Comparison of ENCODE assay signal across 20 cellular contexts in the genomic region with DNA sequence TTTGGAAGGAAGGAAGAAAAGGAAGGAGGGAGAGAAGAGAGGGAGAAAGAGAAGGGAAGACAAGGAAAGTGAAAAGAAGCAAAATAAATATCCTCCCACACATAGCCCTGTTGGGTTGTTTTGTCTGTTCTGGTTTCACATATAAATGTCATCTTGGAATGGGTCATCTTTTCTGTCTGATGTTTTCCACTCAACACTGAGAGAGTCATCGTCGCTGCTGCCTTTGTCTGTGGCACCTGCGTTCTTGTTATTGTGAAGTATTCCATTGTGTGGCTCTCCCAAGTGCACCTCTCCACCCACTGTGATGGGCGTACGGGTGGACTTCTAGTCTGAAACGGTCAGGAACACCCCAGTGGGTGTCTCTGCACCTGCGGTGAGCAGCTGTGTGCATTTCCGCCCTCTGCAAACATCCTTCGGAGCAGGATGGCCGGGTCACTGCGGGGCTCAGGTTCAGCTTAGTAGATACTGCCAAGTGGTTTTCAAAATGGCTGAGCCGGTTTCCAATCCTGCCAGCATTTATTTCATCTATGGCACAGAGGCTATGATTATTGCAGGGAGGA. TPM values are rescaled to one million over a fixed set of nuclear protein-coding genes. Genes with fewer than 3 reads are reported as not detected.
DNase-seq lines count a peak whose midpoint lies in the region; ATAC-seq and TF ChIP-seq lines count a peak whose summit lies in the region.
"Had no signal": no experiment of that assay in that cellular context is flagged by ENCODE, and none has a peak within 500 bp of the region (broad histone marks: within the 10 kb centered on the region; RNA-seq: fewer than 3 reads in every experiment).

No MANE protein-coding gene starts in this region.

- H3K27me3 ChIP-seq in Karpas-422 (ENCODE audit: low read length) (no peaks in the 10 kb centered on the region), GM23338 (ENCODE audit: insufficient read depth) (no peaks in the 10 kb centered on the region)
- H3K27me3 ChIP-seq: upper lobe of left lung had no signal

- peaks cover 16% of the 10 kb centered on the region for H3K4me1 Mint-ChIP-seq in stimulated activated naive CD8-positive, alpha-beta T cell treated with anti-CD3 and anti-CD28 coated beads, Interleukin-15, amount 100 ng/mL, for 72 hours
- no peaks in the 10 kb centered on the region for H3K4me1 Mint-ChIP-seq in GM23338
- H3K4me1 Mint-ChIP-seq: activated naive CD8-positive, alpha-beta T cell treated with anti-CD3 and anti-CD28 coated beads, Interleukin-2, amount 10 ng/mL, durations not matched to agents 7 days and 5 days; nephron progenitor cell had no signal

- H3K27ac ChIP-seq in Karpas-422 (ENCODE audit: low read length) (no peak overlapping the region), GM23338 (ENCODE audit: low read depth) (no peak overlapping the region)
- H3K27ac ChIP-seq: dorsolateral prefrontal cortex, psoas muscle, spleen, upper lobe of left lung had no signal

- H3K36me3 ChIP-seq in Karpas-422 (ENCODE audit: insufficient read depth, low read length) (no peaks in the 10 kb centered on the region), GM23338 (ENCODE audit: insufficient read depth) (no peaks in the 10 kb centered on the region)
- H3K36me3 ChIP-seq: HAP-1, spleen, upper lobe of left lung had no signal

- H3K4me2 ChIP-seq in Karpas-422 (ENCODE audit: low read depth, low read length, poor library complexity, severe bottlenecking), result no peak overlapping the region
- H3K4me2 ChIP-seq in GM23338, result no peak overlapping the region

- H3K4me1 ChIP-seq in Karpas-422 (ENCODE audit: low read length), result no peaks in the 10 kb centered on the region
- no peaks in the 10 kb centered on the region for H3K4me1 ChIP-seq in GM23338 (ENCODE audit: insufficient read depth)
- H3K4me1 ChIP-seq: HAP-1, psoas muscle, spleen, upper lobe of left lung had no signal

- no peak for TF ChIP-seq CTCF in GM23338 (conservative IDR thresholded peaks at IDR 0.05; ENCODE audit: low read depth in 2 of 2)

- H3K9me3 ChIP-seq in Karpas-422 (ENCODE audit: low read length), result no peaks in the 10 kb centered on the region
- H3K9me3 ChIP-seq: HAP-1, psoas muscle, upper lobe of left lung had no signal

- no peaks in the 10 kb centered on the region for H3K36me3 Mint-ChIP-seq in GM23338 (ENCODE audit: low read depth)
- H3K36me3 Mint-ChIP-seq: CD4-positive, CD25-positive, alpha-beta regulatory T cell had no signal

- peak overlapping the region; percentile 20 to 84 for H3K27ac Mint-ChIP-seq in stimulated activated naive CD8-positive, alpha-beta T cell treated with anti-CD3 and anti-CD28 coated beads, Interleukin-15, amount 100 ng/mL, for 72 hours
- H3K27ac Mint-ChIP-seq in GM23338, result no peak overlapping the region
- H3K27ac Mint-ChIP-seq: activated naive CD8-positive, alpha-beta T cell treated with anti-CD3 and anti-CD28 coated beads, Interleukin-2, amount 10 ng/mL, durations not matched to agents 7 days and 5 days; CD4-positive, CD25-positive, alpha-beta regulatory T cell; nephron progenitor cell; T-helper 2 cell treated with Interferon-gamma antibody and Interleukin-4, amounts not matched to agents 5 μg/mL and 100 μg/mL, for 36 hours had no signal

- peak; percentile 21 to 28 for DNase-seq in activated T-cell treated with anti-CD3 and anti-CD28 coated beads, Interleukin-2, amount 50 U/mL, for 48 hours
- no peak for DNase-seq in activated T-cell treated with anti-CD3 and anti-CD28 coated beads, Interleukin-2, amount 50 U/mL, for 1 hour
- DNase-seq in NCI-H2107 treated with DMSO at 0.1 percent for 48 hours (lab: John Stamatoyannopoulos, UW; ENCODE audit: unreplicated experiment) (peak; percentile 77), RPMI8226 (peak; percentile 81), Karpas-422 (no peak), GM23338 (ENCODE audit: low spot score) (no peak)
- no peak for DNase-seq in stimulated activated naive CD8-positive, alpha-beta T cell treated with anti-CD3 and anti-CD28 coated beads, Interleukin-15, amount 100 ng/mL, for 72 hours
- no peak for DNase-seq in effector CD8-positive, alpha-beta T cell (lab: John Stamatoyannopoulos, UW)
- DNase-seq: ACHN; activated naive CD8-positive, alpha-beta T cell treated with anti-CD3 and anti-CD28 coated beads, Interleukin-2, amount 10 ng/mL, durations not matched to agents 7 days and 5 days; CD4-positive, CD25-positive, alpha-beta regulatory T cell; dorsolateral prefrontal cortex; left cardiac atrium; NCI-H226; nephron progenitor cell; psoas muscle; spleen; upper lobe of left lung had no signal

- H3K27me3 Mint-ChIP-seq in stimulated activated naive CD8-positive, alpha-beta T cell treated with anti-CD3 and anti-CD28 coated beads, Interleukin-15, amount 100 ng/mL, for 72 hours, result peaks cover 30% of the 10 kb centered on the region
- peaks cover 7% of the 10 kb centered on the region for H3K27me3 Mint-ChIP-seq in GM23338 (ENCODE audit: insufficient read depth, low read depth, poor library complexity)

- no peaks in the 10 kb centered on the region for H3K9me3 Mint-ChIP-seq in stimulated activated naive CD8-positive, alpha-beta T cell treated with anti-CD3 and anti-CD28 coated beads, Interleukin-15, amount 100 ng/mL, for 72 hours
- H3K9me3 Mint-ChIP-seq in GM23338, result no peaks in the 10 kb centered on the region
- H3K9me3 Mint-ChIP-seq: CD4-positive, CD25-positive, alpha-beta regulatory T cell; nephron progenitor cell had no signal

- no peak overlapping the region for H3K4me3 ChIP-seq in Karpas-422 (ENCODE audit: low read length)
- no peak overlapping the region for H3K4me3 ChIP-seq in GM23338
- H3K4me3 ChIP-seq: dorsolateral prefrontal cortex, HAP-1, psoas muscle, spleen, upper lobe of left lung had no signal

- H3K9ac ChIP-seq in Karpas-422 (ENCODE audit: low read length), result no peak overlapping the region

- H3K4me3 Mint-ChIP-seq in stimulated activated naive CD8-positive, alpha-beta T cell treated with anti-CD3 and anti-CD28 coated beads, Interleukin-15, amount 100 ng/mL, for 72 hours, result peak overlapping the region in 1 of 2 donors; percentile 25
- H3K4me3 Mint-ChIP-seq in GM23338, result no peak overlapping the region
- H3K4me3 Mint-ChIP-seq: activated naive CD8-positive, alpha-beta T cell treated with anti-CD3 and anti-CD28 coated beads, Interleukin-2, amount 10 ng/mL, durations not matched to agents 7 days and 5 days; nephron progenitor cell; T-helper 2 cell treated with Interferon-gamma antibody and Interleukin-4, amounts not matched to agents 5 μg/mL and 100 μg/mL, for 36 hours had no signal

- H3K79me2 ChIP-seq in Karpas-422 (ENCODE audit: low read length) (no peaks in the 10 kb centered on the region), GM23338 (replicated peaks; ENCODE audit: insufficient read depth) (no peaks in the 10 kb centered on the region)

- H3F3A ChIP-seq in GM23338 (replicated peaks; ENCODE audit: low read depth), result no peaks in the 10 kb centered on the region

- no peak for ATAC-seq in stimulated activated naive CD8-positive, alpha-beta T cell treated with anti-CD3 and anti-CD28 coated beads, Interleukin-15, amount 100 ng/mL, for 72 hours
- ATAC-seq in GM23338, result no peak
- ATAC-seq: psoas muscle had no signal

- H3K9me2 ChIP-seq in Karpas-422 (replicated peaks; ENCODE audit: insufficient read depth, low read length) (no peaks in the 10 kb centered on the region), GM23338 (ENCODE audit: insufficient read depth) (no peaks in the 10 kb centered on the region)

- H4K20me1 ChIP-seq in Karpas-422 (ENCODE audit: insufficient read depth, low read depth, low read length) (no peaks in the 10 kb centered on the region), GM23338 (replicated peaks; ENCODE audit: insufficient read depth) (no peaks in the 10 kb centered on the region)

- H2AFZ ChIP-seq in Karpas-422 (ENCODE audit: low read length) (no peak overlapping the region), GM23338 (no peak overlapping the region)

TF ChIP-seq in GM23338, 12 proteins besides CTCF, POLR2A, EP300 and RAD21 (continues in another document):
- TF ChIP-seq CREB1 (CRISPR knock-in tag; IDR thresholded peaks at IDR 0.05; ENCODE audit: low read depth), result no peak

RNA-seq across cellular contexts. Expression of a gene that starts 34.5 kb away (rescaled TPM):
- not detected in 2 replicates for total RNA-seq in Karpas-422 (2014; rRNA removed; shearing (Covaris generic); ENCODE audit: low replicate concordance)
- total RNA-seq in GM23338 (2014; rRNA removed; shearing (Covaris generic)), result 21.4 and 28.8 TPM in 2 replicates
- 7.7 and 8.2 TPM in 2 replicates for polyA plus RNA-seq in GM23338 (2016; fragmentation: Nextera tagmentation; extraction: Ambion mirVana)

Comparison
In these comparisons a context has a peak if more than half of its experiments do, and no peak if none do; other contexts are left out.
1. DNase-seq: peak in activated T-cell treated with anti-CD3 and anti-CD28 coated beads, Interleukin-2, amount 50 U/mL, for 48 hours (2 of 2), NCI-H2107 treated with DMSO at 0.1 percent for 48 hours (single experiment) and RPMI8226 (single experiment); none in activated T-cell treated with anti-CD3 and anti-CD28 coated beads, Interleukin-2, amount 50 U/mL, for 1 hour (single experiment), stimulated activated naive CD8-positive, alpha-beta T cell treated with anti-CD3 and anti-CD28 coated beads, Interleukin-15, amount 100 ng/mL, for 72 hours (0 of 2), effector CD8-positive, alpha-beta T cell (single experiment), Karpas-422 (single experiment) and GM23338 (single experiment).
2. RNA of a gene that starts 34.5 kb away (total RNA-seq): 21.4 to 28.8 TPM in GM23338; not detected in Karpas-422; every median in the first group is over 10 times any median in the second.